Comparison of ENCODE assay signal across 8 cellular contexts in the genomic region with DNA sequence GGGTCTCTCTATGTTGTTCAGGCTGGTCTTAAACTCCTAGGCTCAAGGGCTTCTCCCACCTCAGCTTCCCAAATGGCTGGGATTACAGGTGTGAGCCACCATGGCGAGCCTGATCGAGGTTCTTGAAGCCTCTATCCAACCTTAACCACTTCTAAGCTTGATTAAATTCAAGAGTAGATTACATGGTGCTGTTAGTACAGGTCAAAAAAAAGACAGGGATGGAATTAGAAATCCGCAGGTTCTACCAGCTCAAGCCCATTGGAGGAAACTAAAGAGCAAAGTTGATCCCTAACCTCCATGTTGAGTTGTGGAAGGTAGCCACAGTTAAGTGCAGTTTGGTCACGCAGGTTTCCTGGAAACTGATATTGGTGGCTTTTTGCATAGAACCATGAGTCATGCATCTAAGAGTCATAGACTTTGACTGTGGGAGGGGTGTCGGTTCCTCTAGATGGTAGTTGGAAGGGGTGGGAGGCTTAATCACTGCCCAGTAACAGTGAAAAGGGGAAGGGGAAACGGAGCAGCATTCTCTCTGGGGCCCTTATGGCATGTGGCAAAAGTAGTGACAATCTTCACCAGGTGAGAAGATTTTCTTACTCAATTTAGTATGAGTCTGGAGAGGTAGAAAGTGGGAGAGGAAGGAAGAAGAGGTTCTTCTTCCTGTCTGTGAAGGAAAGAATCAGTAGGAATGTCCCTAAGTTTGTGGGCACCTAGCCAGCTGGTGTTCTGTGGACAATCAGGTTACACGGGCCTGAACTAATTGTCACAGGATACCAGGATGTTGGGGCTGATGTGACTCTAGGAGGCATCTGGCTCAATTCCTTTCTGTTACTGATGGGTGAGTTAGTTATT. TPM values are rescaled to one million over a fixed set of nuclear protein-coding genes. Genes with fewer than 3 reads are reported as not detected.
DNase-seq lines count a peak whose midpoint lies in the region; ATAC-seq and TF ChIP-seq lines count a peak whose summit lies in the region.

No MANE protein-coding gene starts in this region.

- H3K9me3 ChIP-seq in suprapubic skin: no peaks in the 10 kb centered on the region
- H3K9me3 ChIP-seq in neuronal stem cell (replicated peaks in 1 of 2; ENCODE audit: control insufficient read depth in 2 of 2, insufficient read depth in 1 of 2, low read depth in 1 of 2, low read length in 2 of 2): peaks cover 0 to 2% of the 10 kb centered on the region in 2 donors

- H3K27me3 ChIP-seq in suprapubic skin (no peaks in the 10 kb centered on the region), neuronal stem cell (ENCODE audit: control insufficient read depth in 3 of 3, insufficient read depth in 3 of 3, low read depth in 1 of 3, low read length in 3 of 3) (peaks cover 0 to 3% (median 0%) of the 10 kb centered on the region in 3 experiments)

- no peak overlapping the region for H2BK12ac ChIP-seq in neuronal stem cell (ENCODE audit: low read length)

- no peak overlapping the region for H3K9ac ChIP-seq in neuronal stem cell (ENCODE audit: low read depth, low read length, poor library complexity)

- peaks cover 12% of the 10 kb centered on the region for H3K4me1 Mint-ChIP-seq in endothelial cell (ENCODE audit: unreplicated experiment)

- H3K9me3 Mint-ChIP-seq in endothelial cell (ENCODE audit: unreplicated experiment): no peaks in the 10 kb centered on the region

- no peak overlapping the region for H4K8ac ChIP-seq in neuronal stem cell (ENCODE audit: low read depth, low read length)

- H3K18ac ChIP-seq in neuronal stem cell (ENCODE audit: low read length): no peak overlapping the region

- H3K27ac Mint-ChIP-seq in endothelial cell (ENCODE audit: unreplicated experiment): peak overlapping the region; percentile 22

- no peak overlapping the region for H2BK120ac ChIP-seq in neuronal stem cell (ENCODE audit: low read depth, low read length)

- no peaks in the 10 kb centered on the region for H3K36me3 ChIP-seq in suprapubic skin
- H3K36me3 ChIP-seq in neuronal stem cell (replicated peaks in 1 of 2; ENCODE audit: control insufficient read depth in 2 of 2, insufficient read depth in 2 of 2, low read length in 2 of 2): no peaks in the 10 kb centered on the region

- H3K4me3 Mint-ChIP-seq in endothelial cell (ENCODE audit: unreplicated experiment): no peak overlapping the region

- no peak overlapping the region for H2BK5ac ChIP-seq in neuronal stem cell (ENCODE audit: low read length)

- H3K4me3 ChIP-seq in suprapubic skin (no peak overlapping the region), neuronal stem cell (ENCODE audit: low read length in 2 of 2) (no peak overlapping the region)

- H2AK5ac ChIP-seq in neuronal stem cell (ENCODE audit: low read depth, low read length): no peak overlapping the region

- H4K91ac ChIP-seq in neuronal stem cell (ENCODE audit: low read depth, low read length, poor library complexity): no peak overlapping the region

- no peaks in the 10 kb centered on the region for H3K36me3 Mint-ChIP-seq in endothelial cell (ENCODE audit: low read depth, unreplicated experiment)

- no peak for TF ChIP-seq EP300 in suprapubic skin (IDR thresholded peaks at IDR 0.05)

- H3K14ac ChIP-seq in neuronal stem cell (ENCODE audit: low read length): no peak overlapping the region

- ATAC-seq in GM18909 (IDR thresholded peaks at IDR 0.05; ENCODE audit: poor library complexity, unreplicated experiment) (peak; percentile 60), HG03045 (IDR thresholded peaks at IDR 0.05; ENCODE audit: unreplicated experiment) (peak; percentile 58), HG03025 (IDR thresholded peaks at IDR 0.05; ENCODE audit: low FRiP score, unreplicated experiment) (no peak)

- TF ChIP-seq CTCF in endothelial cell (IDR thresholded peaks at IDR 0.05; ENCODE audit: unreplicated experiment): no peak
- no peak for TF ChIP-seq CTCF in suprapubic skin (IDR thresholded peaks at IDR 0.05)

- H3K79me1 ChIP-seq in neuronal stem cell (ENCODE audit: low read depth, low read length): no peaks in the 10 kb centered on the region

- DNase-seq in T-helper 2 cell (peak in 4 of 5 experiments; percentile 27 to 92 (median 46)), endothelial cell (ENCODE audit: low spot score) (no peak), suprapubic skin (ENCODE audit: low spot score in 2 of 2) (no peak), neuronal stem cell (ENCODE audit: low spot score) (no peak), ACHN (no peak)

- H3K4me2 ChIP-seq in neuronal stem cell (ENCODE audit: insufficient read depth, low read length, poor library complexity, severe bottlenecking): no peak overlapping the region

- no peak for TF ChIP-seq POLR2A in suprapubic skin (IDR thresholded peaks at IDR 0.05)

- in situ Hi-C loops in ACHN (cut with HindIII; ENCODE audit: low pct_ligation_motif_present, low pct_unique_long_range_greater_than_20kb, low sequenced_read_pairs): no loop called here

- H3K27me3 Mint-ChIP-seq in endothelial cell (ENCODE audit: unreplicated experiment): no peaks in the 10 kb centered on the region

- 50% methylated on average over 7 of the region's 7 CpGs for WGBS in suprapubic skin
- no CpG with 5 or more reads among the region's 7 CpGs for WGBS in neuronal stem cell (ENCODE audit: extremely low coverage in 2 of 2, insufficient read length in 2 of 2, insufficient replicate concordance in 1 of 2), 2 donors

- H3K27ac ChIP-seq in suprapubic skin: peak overlapping the region; percentile 10
- H3K27ac ChIP-seq in neuronal stem cell (replicated peaks; ENCODE audit: low read length): no peak overlapping the region

- H3K23ac ChIP-seq in neuronal stem cell (ENCODE audit: low read depth, low read length, poor library complexity): no peak overlapping the region

- H3K4ac ChIP-seq in neuronal stem cell (ENCODE audit: low read length): no peak overlapping the region

- H2AFZ ChIP-seq in neuronal stem cell (ENCODE audit: low read length): no peak overlapping the region

- H2BK15ac ChIP-seq in neuronal stem cell (ENCODE audit: low read length): no peak overlapping the region

- H3K4me1 ChIP-seq in suprapubic skin: no peaks in the 10 kb centered on the region
- H3K4me1 ChIP-seq in neuronal stem cell (ENCODE audit: control insufficient read depth in 2 of 2, insufficient read depth in 1 of 2, low read depth in 1 of 2, low read length in 2 of 2): no peaks in the 10 kb centered on the region

RNA-seq across cellular contexts. Expression of gene CD53, which starts 7.0 kb away (rescaled TPM):
- 20.6 TPM for total RNA-seq in endothelial cell (ENCODE audit: unreplicated experiment)
- total RNA-seq in suprapubic skin: 10 to 100 TPM in 2 of 4 donors, 1 to 10 TPM in 2; 6.2 to 11.1 (median 9.3) TPM
- polyA plus RNA-seq in neuronal stem cell (2013, experiment 1 of 2): not detected
- not detected for polyA plus RNA-seq in neuronal stem cell (2013, experiment 2 of 2)

Comparison
In these comparisons a context has a peak if more than half of its experiments do, and no peak if none do; other contexts are left out.
1. DNase-seq: peak in T-helper 2 cell (4 of 5); none in endothelial cell (single experiment), suprapubic skin (0 of 2), neuronal stem cell (single experiment) and ACHN (single experiment).